Comparison of ENCODE assay signal across 8 cellular contexts in the genomic region with DNA sequence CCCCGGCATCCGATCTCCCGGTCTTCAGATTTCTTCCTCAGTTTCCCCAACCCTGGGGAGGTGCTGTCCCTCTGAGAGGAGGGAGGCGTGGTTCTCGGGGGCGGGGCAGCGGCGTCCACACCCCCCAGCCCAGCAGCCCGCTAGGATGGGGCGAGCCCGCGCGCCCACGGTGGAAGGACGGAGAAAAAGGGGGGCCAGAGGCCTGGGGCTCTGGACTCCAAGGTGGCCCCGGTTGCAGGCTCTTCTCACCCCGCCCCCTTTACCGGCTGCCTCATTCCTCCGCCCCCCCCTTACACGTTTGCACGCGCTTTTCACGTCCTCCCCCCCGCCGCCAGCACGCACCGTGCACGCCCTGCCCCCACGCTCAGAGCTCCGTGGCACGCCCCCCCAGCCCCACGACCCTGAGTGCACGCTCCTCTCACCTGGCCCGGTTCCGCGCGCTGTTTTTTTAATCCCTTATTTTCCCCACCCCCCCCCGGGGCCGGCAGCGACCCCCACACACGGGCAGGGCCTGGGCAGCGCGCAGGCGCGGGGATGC. TPM values are rescaled to one million over a fixed set of nuclear protein-coding genes. Genes with fewer than 3 reads are reported as not detected.
DNase-seq lines count a peak whose midpoint lies in the region; ATAC-seq and TF ChIP-seq lines count a peak whose summit lies in the region.

No MANE protein-coding gene starts in this region.

- no peaks in the 10 kb centered on the region for H3K36me3 Mint-ChIP-seq in natural killer cell

- no peak for TF ChIP-seq CTCF in natural killer cell (IDR thresholded peaks at IDR 0.05)

- H3K9me3 Mint-ChIP-seq in natural killer cell, result no peaks in the 10 kb centered on the region

- peaks cover 29 to 45% of the 10 kb centered on the region in 2 donors for H3K4me1 Mint-ChIP-seq in natural killer cell

- intact Hi-C loops in natural killer cell (cut with micrococcal nuclease), result no loop called here

- DNase-seq in NCI-H82 (lab: John Stamatoyannopoulos, UW), result peak; percentile 79
- DNase-seq in NCI-H82 treated with DMSO at 0.1 percent for 48 hours (lab: John Stamatoyannopoulos, UW; ENCODE audit: unreplicated experiment), result no peak
- DNase-seq in NCI-H510A (lab: John Stamatoyannopoulos, UW), result peak; percentile 60
- DNase-seq in activated T-helper 1 cell treated with anti-CD3 and anti-CD28 coated beads, Interleukin-2, amount 50 U/mL, for 16 hours (ENCODE audit: low read depth in 1 of 2, low spot score in 1 of 2), result peak; percentile 38 to 56
- DNase-seq in fibroblast of peridontal ligament (ENCODE audit: extremely low read depth), result peak; percentile 20
- peak; percentile 35 for DNase-seq in natural killer cell
- peak; percentile 25 for DNase-seq in stromal cell of bone marrow (ENCODE audit: low read depth)

- peaks cover 0 to 5% of the 10 kb centered on the region in 2 donors for H3K27me3 Mint-ChIP-seq in natural killer cell (ENCODE audit: low read depth in 2 of 2)

- ATAC-seq in natural killer cell (peak; percentile 4 to 6 (median 6)), GM19324 (IDR thresholded peaks at IDR 0.05; ENCODE audit: low FRiP score, unreplicated experiment) (no peak)

- H3K27ac Mint-ChIP-seq in natural killer cell, result peak overlapping the region in 1 of 2 donors; percentile 56

- H3K4me3 Mint-ChIP-seq in natural killer cell, result peak overlapping the region; percentile 31

RNA-seq across cellular contexts. Expression of gene ZBTB12, which starts 0.4 kb away (rescaled TPM):
- total RNA-seq in natural killer cell, result under 1 TPM; 0.54 to 0.77 (median 0.63) TPM

RNA-seq across cellular contexts. Expression of gene EHMT2, which starts 4.0 kb away (rescaled TPM):
- total RNA-seq in natural killer cell, result 10 to 100 TPM; 49.3 to 56.6 (median 55.8) TPM

RNA-seq across cellular contexts. Expression of gene SLC44A4, which starts 22.7 kb away (rescaled TPM):
- under 1 TPM in 1 of 3 donors, not detected in 2; 0.48 TPM for total RNA-seq in natural killer cell

RNA-seq across cellular contexts. Expression of gene C2, which starts 26.0 kb away (rescaled TPM):
- total RNA-seq in natural killer cell, result 1 to 10 TPM in 2 of 3 donors, under 1 TPM in 1; 0.55 to 1.3 (median 1.0) TPM

RNA-seq across cellular contexts. Expression of gene NEU1, which starts 38.9 kb away (rescaled TPM):
- total RNA-seq in natural killer cell, result 10 to 100 TPM; 36.1 to 69.6 (median 51.5) TPM
